Comparison of ENCODE assay signal across 1 cellular context in genomic region chr11:57207160-57207559, GRCh38.
TF ChIP-seq lines count a peak whose summit lies in the region.

No MANE protein-coding gene starts in this region.

TF ChIP-seq in H1, 55 proteins besides CTCF, POLR2A, EP300 and RAD21:
- TF ChIP-seq KDM4A (IDR thresholded peaks at IDR 0.05; ENCODE audit: low read depth, low read length, severe bottlenecking) = no peak
- TF ChIP-seq KDM1A (IDR thresholded peaks at IDR 0.05; ENCODE audit: borderline replicate concordance, low read length) = no peak
- TF ChIP-seq CREB1 (IDR thresholded peaks at IDR 0.05) = no peak
- TF ChIP-seq SUZ12 (IDR thresholded peaks at IDR 0.05; ENCODE audit: low read length) = no peak
- TF ChIP-seq JUN (IDR thresholded peaks at IDR 0.05; ENCODE audit: low read depth, low read length) = no peak
- no peak for TF ChIP-seq FOSL1 (IDR thresholded peaks at IDR 0.05; ENCODE audit: insufficient read depth, low read depth, low read length)
- TF ChIP-seq NRF1 (IDR thresholded peaks at IDR 0.05; ENCODE audit: low read depth, low read length) = no peak
- no peak for TF ChIP-seq RBBP5 (IDR thresholded peaks at IDR 0.05; ENCODE audit: borderline replicate concordance, low read depth, low read length)
- TF ChIP-seq SIX5 (IDR thresholded peaks at IDR 0.05; ENCODE audit: low read depth, low read length) = no peak
- TF ChIP-seq HDAC2 (IDR thresholded peaks at IDR 0.05; ENCODE audit: borderline replicate concordance in 1 of 2, low read depth in 2 of 2, low read length in 2 of 2) = no peak
- TF ChIP-seq ASH2L (IDR thresholded peaks at IDR 0.05; ENCODE audit: low read length) = no peak
- TF ChIP-seq RXRA (IDR thresholded peaks at IDR 0.05; ENCODE audit: insufficient read depth, low read depth, low read length) = no peak
- TF ChIP-seq BCL11A (IDR thresholded peaks at IDR 0.05; ENCODE audit: low read depth in 2 of 2, low read length in 2 of 2) = no peak
- TF ChIP-seq RNF2 (IDR thresholded peaks at IDR 0.05; ENCODE audit: borderline replicate concordance, low read depth, low read length, missing control alignments, poor library complexity, severe bottlenecking) = no peak
- no peak for TF ChIP-seq HDAC6 (IDR thresholded peaks at IDR 0.05; ENCODE audit: low read depth, low read length)
- no peak for TF ChIP-seq CHD1 (IDR thresholded peaks at IDR 0.05; ENCODE audit: low read depth, low read length)
- no peak for TF ChIP-seq SP4 (IDR thresholded peaks at IDR 0.05; ENCODE audit: low read length)
